ENCODE assay signal across 21 cellular contexts in genomic region chr12:131087302-131087818, GRCh38.
DNase-seq lines count a peak whose midpoint lies in the region; ATAC-seq, FAIRE-seq and TF ChIP-seq lines count a peak whose summit lies in the region.
"Had no signal": no experiment of that assay in that cellular context is flagged by ENCODE, and none has a peak within 500 bp of the region (broad histone marks: within the 10 kb centered on the region; RNA-seq: fewer than 3 reads in every experiment).

No MANE protein-coding gene starts in this region.

- TF ChIP-seq RAD21 in SK-N-SH (IDR thresholded peaks at IDR 0.05; ENCODE audit: low read length) = no peak

- H3K9ac ChIP-seq in kidney (ENCODE audit: low read length in 2 of 2) = no peak overlapping the region
- H3K9ac ChIP-seq in SK-N-SH = no peak overlapping the region

- no peaks in the 10 kb centered on the region for H3K36me3 ChIP-seq in H7 (replicated peaks; ENCODE audit: control insufficient read depth, insufficient read depth, low read length)
- no peaks in the 10 kb centered on the region for H3K36me3 ChIP-seq in kidney (ENCODE audit: control insufficient read depth in 1 of 2, insufficient read depth in 2 of 2, low read length in 2 of 2)
- H3K36me3 ChIP-seq in SK-N-SH (replicated peaks in 1 of 2; ENCODE audit: control insufficient read depth in 1 of 2, insufficient read depth in 2 of 2, low read length in 1 of 2) = no peaks in the 10 kb centered on the region
- H3K36me3 ChIP-seq: SJCRH30 had no signal

- H3K9me2 ChIP-seq in SK-N-SH = no peaks in the 10 kb centered on the region

- H4K20me1 ChIP-seq in SK-N-SH (ENCODE audit: insufficient read depth) = no peaks in the 10 kb centered on the region

- no peaks in the 10 kb centered on the region for H3F3A ChIP-seq in SK-N-SH (replicated peaks; ENCODE audit: insufficient read depth)

- peak; percentile 5 for DNase-seq in activated CD4-positive, alpha-beta T cell treated with anti-CD3 and anti-CD28 coated beads for 1 hour
- no peak for DNase-seq in activated CD4-positive, alpha-beta T cell treated with anti-CD3 and anti-CD28 coated beads, Interleukin-2, amount 50 U/mL, for 4 hours
- DNase-seq in H7 (peak; percentile 54), kidney (peak; percentile 51), sciatic nerve (ENCODE audit: low spot score) (peak; percentile 55), SK-N-SH (no peak)
- DNase-seq: 8988T; foreskin fibroblast; kidney glomerular epithelial cell; NCI-H1436 treated with DMSO at 0.1 percent for 48 hours; NCI-H748 treated with DMSO at 0.1 percent for 48 hours; PC-3; SJCRH30; stimulated activated naive CD4-positive, alpha-beta T cell treated with Interleukin-2 at 50 U/mL for 16 hours; T-helper 17 cell had no signal

- intact Hi-C loops in kidney (cut with DNase I) (no loop called here), sciatic nerve (cut with DNase I) (no loop called here)

- FAIRE-seq in kidney (lab: Jason Lieb, UNC) = no peak
- FAIRE-seq: H54 had no signal

- no peak overlapping the region for H2AFZ ChIP-seq in SK-N-SH (ENCODE audit: low read depth)

- no peak overlapping the region for H3K27ac ChIP-seq in kidney (ENCODE audit: low read depth in 2 of 2, low read length in 2 of 2)
- H3K27ac ChIP-seq in SK-N-SH (ENCODE audit: low read depth in 2 of 2, low read length in 1 of 2) = no peak overlapping the region
- H3K27ac ChIP-seq: SJCRH30, tibial artery, VCaP had no signal

- 56% methylated on average over 16 of the region's 24 CpGs for WGBS in SK-N-SH (ENCODE audit: low lambda C conversion rate)

- CTCF ChIA-PET in SK-N-SH (lab: Yijun Ruan, JAX) = no interaction called here

- TF ChIP-seq CTCF in kidney (IDR thresholded peaks at IDR 0.05; ENCODE audit: borderline replicate concordance, extremely low read depth, insufficient read depth) = no peak
- TF ChIP-seq CTCF in SK-N-SH (IDR thresholded peaks at IDR 0.05) = no peak

- no peaks in the 10 kb centered on the region for H3K79me2 ChIP-seq in SK-N-SH (ENCODE audit: insufficient read depth)

- ATAC-seq in sciatic nerve (no peak), GM19463 (IDR thresholded peaks at IDR 0.05; ENCODE audit: unreplicated experiment) (no peak), HG02798 (IDR thresholded peaks at IDR 0.05; ENCODE audit: poor library complexity, unreplicated experiment) (no peak)
- ATAC-seq: activated T-helper 17 cell treated with anti-CD3 and anti-CD28 coated beads, Interleukin-2, amount 50 U/mL, for 72 hours; PC-3; T-helper 17 cell had no signal

- no peaks in the 10 kb centered on the region for H3K4me1 ChIP-seq in kidney (ENCODE audit: control insufficient read depth in 1 of 2, insufficient read depth in 1 of 2, low read depth in 1 of 2, low read length in 2 of 2)
- peaks cover 0 to 4% of the 10 kb centered on the region in 2 experiments; a peak in 1 of 4 replicates for H3K4me1 ChIP-seq in SK-N-SH (ENCODE audit: control insufficient read depth in 1 of 2, insufficient read depth in 2 of 2, low read depth in 1 of 2, low read length in 1 of 2)
- H3K4me1 ChIP-seq: SJCRH30, tibial artery had no signal

- no peaks in the 10 kb centered on the region for H3K9me3 ChIP-seq in kidney (ENCODE audit: control insufficient read depth in 1 of 2, low read length in 2 of 2)
- H3K9me3 ChIP-seq in SK-N-SH = no peaks in the 10 kb centered on the region
- H3K9me3 ChIP-seq: SJCRH30, tibial artery had no signal

- no peak for TF ChIP-seq EP300 in SK-N-SH (IDR thresholded peaks at IDR 0.05; ENCODE audit: borderline replicate concordance in 1 of 2, low read depth in 1 of 2, low read length in 1 of 2)

- H3K27me3 ChIP-seq in H7 (ENCODE audit: control insufficient read depth, insufficient read depth, low read length) (no peaks in the 10 kb centered on the region), SK-N-SH (ENCODE audit: insufficient read depth) (no peaks in the 10 kb centered on the region)
- H3K27me3 ChIP-seq: SJCRH30, tibial artery had no signal

- POLR2A ChIA-PET in SK-N-SH (lab: Yijun Ruan, JAX) = no interaction called here

- H3K4me3 ChIP-seq in H7 (ENCODE audit: insufficient read depth, low read depth, low read length) (no peak overlapping the region), kidney (ENCODE audit: low read length in 2 of 2) (no peak overlapping the region), SK-N-SH (ENCODE audit: low read depth in 2 of 2, low read length in 1 of 2) (no peak overlapping the region)
- H3K4me3 ChIP-seq: SJCRH30, tibial artery had no signal

- H3K4me2 ChIP-seq in SK-N-SH = no peak overlapping the region

TF ChIP-seq in SK-N-SH, 30 proteins besides CTCF, POLR2A, EP300 and RAD21:
- TF ChIP-seq EZH2phosphoT487 (IDR thresholded peaks at IDR 0.05; ENCODE audit: borderline replicate concordance, low read depth) (no peak), IRF3 (IDR thresholded peaks at IDR 0.05; ENCODE audit: low read depth, low read length) (no peak)

Comparison
In these comparisons a context has a peak if more than half of its experiments do, and no peak if none do; other contexts are left out.
1. DNase-seq: peak in activated CD4-positive, alpha-beta T cell treated with anti-CD3 and anti-CD28 coated beads for 1 hour (single experiment), H7 (single experiment), kidney (single experiment) and sciatic nerve (single experiment); none in activated CD4-positive, alpha-beta T cell treated with anti-CD3 and anti-CD28 coated beads, Interleukin-2, amount 50 U/mL, for 4 hours (0 of 2) and SK-N-SH (single experiment).